16 cellular contexts compared by ENCODE assay signal in genomic region chr11:83773950-83774880, GRCh38.
DNase-seq lines count a peak whose midpoint lies in the region; FAIRE-seq and TF ChIP-seq lines count a peak whose summit lies in the region.
"Had no signal": no experiment of that assay in that cellular context is flagged by ENCODE, and none has a peak within 500 bp of the region (broad histone marks: within the 10 kb centered on the region; RNA-seq: fewer than 3 reads in every experiment).

No MANE protein-coding gene starts in this region.

- H3K4me3 ChIP-seq in adipocyte (ENCODE audit: low read length) (peak overlapping the region; percentile 16), keratinocyte (ENCODE audit: control insufficient read depth in 2 of 3, extremely low read depth in 1 of 3, insufficient read depth in 2 of 3, low read depth in 1 of 3, low read length in 3 of 3) (no peak overlapping the region)
- H3K4me3 ChIP-seq: prostate gland had no signal

- H4K20me1 ChIP-seq in keratinocyte (ENCODE audit: control insufficient read depth, extremely low read depth, insufficient read depth, low read length) = no peaks in the 10 kb centered on the region

- H3K27me3 ChIP-seq in adipocyte (replicated peaks; ENCODE audit: control insufficient read depth, insufficient read depth, low read length) (no peaks in the 10 kb centered on the region), keratinocyte (ENCODE audit: control insufficient read depth, extremely low read depth, insufficient read depth, low read length) (no peaks in the 10 kb centered on the region)

- H3K79me2 ChIP-seq in keratinocyte (ENCODE audit: control insufficient read depth, insufficient read depth, low read length) = no peaks in the 10 kb centered on the region

- TF ChIP-seq CTCF in keratinocyte (optimal IDR thresholded peaks at IDR 0.05 in 1 of 3, IDR thresholded peaks at IDR 0.05 in 1 of 3, conservative IDR thresholded peaks at IDR 0.05 in 1 of 3; ENCODE audit: extremely low read depth in 1 of 3, insufficient read depth in 2 of 3, low read length in 3 of 3) = no peak

- H2AFZ ChIP-seq in keratinocyte (ENCODE audit: control insufficient read depth, low read length) = peak overlapping the region; percentile 4

- H3K4me1 ChIP-seq in adipocyte (ENCODE audit: control insufficient read depth, insufficient read depth, low read length) (peaks cover 12% of the 10 kb centered on the region), keratinocyte (ENCODE audit: control insufficient read depth, extremely low read depth, insufficient read depth, low read length) (peaks cover 24% of the 10 kb centered on the region)
- H3K4me1 ChIP-seq: prostate gland had no signal

- H3K9ac ChIP-seq in adipocyte (ENCODE audit: low read length) = no peak overlapping the region
- H3K9ac ChIP-seq in keratinocyte (ENCODE audit: control insufficient read depth, extremely low read depth, insufficient read depth, low read length) = no peak overlapping the region

- peak overlapping the region; percentile 19 for H3K4me2 ChIP-seq in keratinocyte (ENCODE audit: control insufficient read depth, extremely low read depth, insufficient read depth, low read depth, low read length)

- dilution Hi-C loops in keratinocyte (cut with MboI; ENCODE audit: extremely low pct_ligation_motif_present, low sequenced_read_pairs) = no loop called here

- H3K9me3 ChIP-seq in adipocyte (ENCODE audit: control insufficient read depth, low read length) = no peaks in the 10 kb centered on the region
- H3K9me3 ChIP-seq in keratinocyte (ENCODE audit: control insufficient read depth, low read depth, low read length) = no peaks in the 10 kb centered on the region
- H3K9me3 ChIP-seq: prostate gland had no signal

- DNase-seq in EH (ENCODE audit: low read depth) (peak; percentile 31), NCI-H1436 treated with DMSO at 0.1 percent for 48 hours (lab: John Stamatoyannopoulos, UW) (peak; percentile 46), adipocyte (ENCODE audit: low read depth) (no peak), keratinocyte (ENCODE audit: low read depth, low spot score) (no peak), cerebellar nuclear complex (lab: John Stamatoyannopoulos, UW) (no peak), NCI-H510A (lab: John Stamatoyannopoulos, UW) (no peak), epidermal melanocyte (ENCODE audit: insufficient read length, low spot score) (no peak)
- no peak for DNase-seq in activated CD4-positive, alpha-beta T cell treated with anti-CD3 and anti-CD28 coated beads for 1 hour
- DNase-seq: activated CD4-positive, alpha-beta T cell treated with anti-CD3 and anti-CD28 coated beads, Interleukin-2, amount 50 U/mL, for 48 hours; activated T-cell treated with anti-CD3 and anti-CD28 coated beads, Interleukin-2, amount 50 U/mL, for 72 hours; C1 segment of cervical spinal cord; cortex of kidney; Karpas-422; NCI-H2029 had no signal

- no peaks in the 10 kb centered on the region for H3K9me1 ChIP-seq in keratinocyte (ENCODE audit: control insufficient read depth, extremely low read depth, insufficient read depth, low read length)

- H3K27ac ChIP-seq in keratinocyte (ENCODE audit: control insufficient read depth, insufficient read depth, low read length) = no peak overlapping the region
- H3K27ac ChIP-seq: prostate gland had no signal

- no peaks in the 10 kb centered on the region for H3K36me3 ChIP-seq in adipocyte (ENCODE audit: control insufficient read depth, insufficient read depth, low read length, severe bottlenecking)
- H3K36me3 ChIP-seq in keratinocyte (ENCODE audit: control insufficient read depth in 2 of 2, extremely low read depth in 1 of 2, insufficient read depth in 2 of 2, low read length in 2 of 2) = no peaks in the 10 kb centered on the region
- H3K36me3 ChIP-seq: prostate gland had no signal

- FAIRE-seq in keratinocyte (lab: Jason Lieb, UNC) = no peak
- FAIRE-seq: TTC549 had no signal

Comparison
In these comparisons a context has a peak if more than half of its experiments do, and no peak if none do; other contexts are left out.
1. DNase-seq: peak in EH (single experiment) and NCI-H1436 treated with DMSO at 0.1 percent for 48 hours (single experiment); none in adipocyte (single experiment), keratinocyte (single experiment), activated CD4-positive, alpha-beta T cell treated with anti-CD3 and anti-CD28 coated beads for 1 hour (single experiment), cerebellar nuclear complex (0 of 2), NCI-H510A (single experiment) and epidermal melanocyte (single experiment).